Comparison of ENCODE assay signal across 8 cellular contexts in genomic region chr10:121886997-121887622, GRCh38. TPM values are rescaled to one million over a fixed set of nuclear protein-coding genes. Genes with fewer than 3 reads are reported as not detected.
DNase-seq lines count a peak whose midpoint lies in the region; ATAC-seq and TF ChIP-seq lines count a peak whose summit lies in the region.

No MANE protein-coding gene starts in this region.

- H3K4me3 ChIP-seq in GM12875 (ENCODE audit: low read depth, low read length), result no peak overlapping the region
- no peak overlapping the region for H3K4me3 ChIP-seq in spleen

- intact Hi-C loops in spleen (cut with DNase I; ENCODE audit: low total_unique reads), result no loop called here

- H3K4me1 Mint-ChIP-seq in IgD-negative memory B cell, result peaks cover 0 to 2% (median 0%) of the 10 kb centered on the region in 3 donors

- no peaks in the 10 kb centered on the region for H3K9me3 Mint-ChIP-seq in IgD-negative memory B cell

- no peaks in the 10 kb centered on the region for H3K27me3 Mint-ChIP-seq in IgD-negative memory B cell

- H3K9me3 ChIP-seq in spleen, result no peaks in the 10 kb centered on the region

- no peak overlapping the region for H3K4me3 Mint-ChIP-seq in IgD-negative memory B cell

- peak overlapping the region in 2 of 3 donors; percentile 34 to 37 for H3K27ac Mint-ChIP-seq in IgD-negative memory B cell

- no peaks in the 10 kb centered on the region for H3K4me1 ChIP-seq in spleen

- TF ChIP-seq POLR2A in spleen (IDR thresholded peaks at IDR 0.05), result no peak

- peaks cover 0 to 71% (median 7%) of the 10 kb centered on the region in 6 donors for H3K36me3 ChIP-seq in spleen

- peak; percentile 72 for TF ChIP-seq CTCF in GM12875 (IDR thresholded peaks at IDR 0.05; ENCODE audit: borderline replicate concordance, insufficient read depth, low read depth, low read length)
- TF ChIP-seq CTCF in spleen (IDR thresholded peaks at IDR 0.05 in 8 of 11, conservative IDR thresholded peaks at IDR 0.05 in 3 of 11), result peak in 9 of 11 experiments; percentile 13 to 69 (median 53)

- no peak overlapping the region for H3K27ac ChIP-seq in spleen

- DNase-seq in ACHN, result peak; percentile 74
- peak in 3 of 5 donors; percentile 7 to 46 (median 19) for DNase-seq in T-helper 1 cell
- peak; percentile 84 for DNase-seq in astrocyte of the hippocampus (ENCODE audit: low read depth, low spot score)
- peak; percentile 42 for DNase-seq in iPS DF 19.7 (ENCODE audit: low read depth, low spot score)
- no peak for DNase-seq in spleen

- in situ Hi-C loops in ACHN (cut with HindIII; ENCODE audit: low pct_ligation_motif_present, low pct_unique_long_range_greater_than_20kb, low sequenced_read_pairs), result no loop called here

- no peaks in the 10 kb centered on the region for H3K27me3 ChIP-seq in spleen (replicated peaks in 1 of 7)

- no peak for ATAC-seq in HG02852 (IDR thresholded peaks at IDR 0.05; ENCODE audit: unreplicated experiment)

- H3K36me3 Mint-ChIP-seq in IgD-negative memory B cell, result peaks cover 5% of the 10 kb centered on the region

- WGBS in spleen, 5 donors, result 56 to 70% (median 61%) methylated on average over 7 of the region's 7 CpGs

RNA-seq across cellular contexts. Expression of gene ATE1, which starts 40.7 kb away (rescaled TPM):
- polyA plus RNA-seq in IgD-negative memory B cell (20.2 TPM), spleen (1 to 10 TPM; 5.4 to 8.7 (median 5.6) TPM)
- 10 to 100 TPM; 28.6 to 38.9 (median 31.8) TPM for total RNA-seq in spleen
